In the genomic region with DNA sequence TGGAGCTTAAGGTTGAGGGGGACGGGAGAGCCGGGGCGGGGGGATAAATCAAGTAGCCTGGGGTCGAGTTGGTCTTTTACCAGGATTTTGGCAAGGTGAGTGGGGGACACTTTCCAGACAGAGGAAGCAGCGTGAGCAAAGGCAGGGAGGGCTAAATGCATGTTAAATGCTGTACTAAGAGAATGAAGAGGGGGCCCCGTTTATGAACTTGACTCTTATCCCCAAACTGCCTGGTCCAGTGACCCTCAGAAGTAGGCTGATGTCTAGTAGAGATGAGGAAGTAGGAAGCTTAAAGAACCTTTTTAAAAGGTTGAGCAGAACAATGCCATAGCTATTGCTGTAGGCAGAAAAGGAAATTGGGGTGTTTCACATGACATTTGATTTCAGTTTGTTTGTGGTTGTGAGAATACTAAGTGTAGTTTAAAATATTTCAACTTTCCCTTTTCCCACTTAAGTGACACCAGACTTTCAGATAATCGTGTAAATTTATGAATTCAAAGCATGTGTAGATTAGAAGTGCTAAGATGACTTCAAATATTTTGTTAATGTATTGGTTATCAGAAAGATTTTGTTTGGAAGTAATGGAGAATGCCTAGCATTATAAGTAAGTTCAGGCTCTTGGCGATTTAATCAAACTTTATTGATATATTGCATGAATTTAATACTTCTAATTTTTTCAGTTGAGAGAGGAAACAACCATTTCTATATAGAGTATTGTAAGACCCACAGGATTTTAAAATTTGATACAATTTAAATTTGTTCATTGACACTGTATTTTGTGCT, we compare ENCODE assay signal across 7 cellular contexts. TPM values are rescaled to one million over a fixed set of nuclear protein-coding genes. Genes with fewer than 3 reads are reported as not detected.
DNase-seq lines count a peak whose midpoint lies in the region; ATAC-seq, FAIRE-seq and TF ChIP-seq lines count a peak whose summit lies in the region.

No MANE protein-coding gene starts in this region.

- no peaks in the 10 kb centered on the region for H3K9me3 ChIP-seq in HepG2 (ENCODE audit: low read length)

- peaks cover 51% of the 10 kb centered on the region for H3K79me2 ChIP-seq in HepG2 (ENCODE audit: insufficient read depth, low read length)

- WGBS in HepG2 (ENCODE audit: low lambda C conversion rate), result 14% methylated on average over 8 of the region's 8 CpGs

- peaks cover 40% of the 10 kb centered on the region for H3K4me1 ChIP-seq in HepG2 (ENCODE audit: insufficient read depth, low read length)

- no peak for TF ChIP-seq CTCF in GM12875 (IDR thresholded peaks at IDR 0.05; ENCODE audit: borderline replicate concordance, insufficient read depth, low read depth, low read length)
- TF ChIP-seq CTCF in astrocyte of the spinal cord (IDR thresholded peaks at IDR 0.05; ENCODE audit: low read depth, low read length), result no peak
- no peak for TF ChIP-seq CTCF in HepG2 (CRISPR knock-in tag; IDR thresholded peaks at IDR 0.05)

- CTCF ChIA-PET in HepG2 (lab: Yijun Ruan, JAX; ENCODE audit: low intra/inter-chr PET ratio, low total read pairs), result no interaction called here

- TF ChIP-seq RAD21 in HepG2 (CRISPR knock-in tag; IDR thresholded peaks at IDR 0.05), result no peak

- in situ Hi-C loops in astrocyte of the spinal cord (cut with HindIII; ENCODE audit: low sequenced_read_pairs), result no loop called here
- in situ Hi-C loops in HepG2 (cut with HindIII; ENCODE audit: extremely low pct_ligation_motif_present, low pct_unique_long_range_greater_than_20kb), result no loop called here

- no peak overlapping the region for H2AFZ ChIP-seq in HepG2 (ENCODE audit: low read length)

- intact Hi-C loops in HepG2 (cut with micrococcal nuclease; ENCODE audit: unreplicated experiment), result loop anchor here (5.0 kb wide), 3 partner anchors 76 to 134 kb away; partner anchors contain the start of genes PEX13 and PUS10

- no peaks in the 10 kb centered on the region for H3K36me3 ChIP-seq in HepG2 (replicated peaks in 1 of 2; ENCODE audit: control insufficient read depth in 1 of 2, insufficient read depth in 2 of 2, low read length in 2 of 2)

- no peaks in the 10 kb centered on the region; a peak in 1 of 5 replicates for H3K27me3 ChIP-seq in HepG2 (ENCODE audit: control insufficient read depth in 1 of 2, insufficient read depth in 2 of 2, low read length in 2 of 2)

- FAIRE-seq in HepG2 (lab: Jason Lieb, UNC), result no peak

- POLR2A ChIA-PET in HepG2 (lab: Yijun Ruan, JAX), result no interaction called here

- TF ChIP-seq EP300 in HepG2 (IDR thresholded peaks at IDR 0.05; ENCODE audit: low read depth in 2 of 2, low read length in 2 of 2) (no peak), HepG2 (CRISPR knock-in tag; IDR thresholded peaks at IDR 0.05; ENCODE audit: borderline replicate concordance) (no peak)

- H3K27ac ChIP-seq in HepG2 (ENCODE audit: extremely low read length, insufficient read depth, low read length), result peak overlapping the region; percentile 93

- no peak for TF ChIP-seq POLR2A in HepG2 (IDR thresholded peaks at IDR 0.05; ENCODE audit: insufficient read depth in 1 of 2, low read depth in 2 of 2, low read length in 2 of 2)

- peak overlapping the region; percentile 88 for H3K9ac ChIP-seq in HepG2 (ENCODE audit: insufficient read depth, low read depth, low read length)

- peaks cover 5% of the 10 kb centered on the region for H4K20me1 ChIP-seq in HepG2 (ENCODE audit: insufficient read depth, low read length)

- ATAC-seq in GM21786 (IDR thresholded peaks at IDR 0.05; ENCODE audit: unreplicated experiment), result peak; percentile 34
- no peak for ATAC-seq in HepG2

- no TSS peak for BruUV-seq in HepG2 (replicated peaks; lab: Mats Ljungman, UMichigan)

- H3K4me3 ChIP-seq in GM12875 (ENCODE audit: low read depth, low read length) (peak overlapping the region; percentile 83), astrocyte of the spinal cord (ENCODE audit: low read depth, low read length) (peak overlapping the region; percentile 74), HepG2 (replicated peaks in 1 of 3; ENCODE audit: insufficient read depth in 1 of 3, low read depth in 2 of 3, low read length in 3 of 3) (peak overlapping the region; percentile 94 to 98 (median 98))

- peak overlapping the region; percentile 73 for H3K4me2 ChIP-seq in HepG2 (ENCODE audit: low read depth, low read length)

- DNase-seq in NOMO-1 treated with dmso at 0.1 percent for 144 hours (lab: John Stamatoyannopoulos, UW; ENCODE audit: unreplicated experiment) (peak; percentile 53), astrocyte of the spinal cord (ENCODE audit: low read depth, low spot score) (peak; percentile 26), HepG2 (ENCODE audit: low spot score) (no peak), superior temporal gyrus (ENCODE audit: extremely low spot score) (peak; percentile 37), middle frontal gyrus (ENCODE audit: extremely low spot score, low spot score) (no peak)

TF ChIP-seq in HepG2, 621 proteins besides CTCF, POLR2A, EP300 and RAD21 (continues in another document):
- TF ChIP-seq SAP130 (CRISPR knock-in tag; IDR thresholded peaks at IDR 0.05; ENCODE audit: low read depth), result peak; percentile 29; the same call in 1 of the 2 replicates
- peak; percentile 41; the same call in 1 of the 2 replicates for TF ChIP-seq ELF3 (CRISPR knock-in tag; IDR thresholded peaks at IDR 0.05)
- TF ChIP-seq AGO1 (IDR thresholded peaks at IDR 0.05; ENCODE audit: low read depth, low read length, poor library complexity, severe bottlenecking), result no peak
- TF ChIP-seq TBX2 (CRISPR knock-in tag; IDR thresholded peaks at IDR 0.05; ENCODE audit: borderline replicate concordance), result no peak
- no peak for TF ChIP-seq HIC2 (CRISPR knock-in tag; IDR thresholded peaks at IDR 0.05; ENCODE audit: low read depth)
- TF ChIP-seq, protein P1, sequence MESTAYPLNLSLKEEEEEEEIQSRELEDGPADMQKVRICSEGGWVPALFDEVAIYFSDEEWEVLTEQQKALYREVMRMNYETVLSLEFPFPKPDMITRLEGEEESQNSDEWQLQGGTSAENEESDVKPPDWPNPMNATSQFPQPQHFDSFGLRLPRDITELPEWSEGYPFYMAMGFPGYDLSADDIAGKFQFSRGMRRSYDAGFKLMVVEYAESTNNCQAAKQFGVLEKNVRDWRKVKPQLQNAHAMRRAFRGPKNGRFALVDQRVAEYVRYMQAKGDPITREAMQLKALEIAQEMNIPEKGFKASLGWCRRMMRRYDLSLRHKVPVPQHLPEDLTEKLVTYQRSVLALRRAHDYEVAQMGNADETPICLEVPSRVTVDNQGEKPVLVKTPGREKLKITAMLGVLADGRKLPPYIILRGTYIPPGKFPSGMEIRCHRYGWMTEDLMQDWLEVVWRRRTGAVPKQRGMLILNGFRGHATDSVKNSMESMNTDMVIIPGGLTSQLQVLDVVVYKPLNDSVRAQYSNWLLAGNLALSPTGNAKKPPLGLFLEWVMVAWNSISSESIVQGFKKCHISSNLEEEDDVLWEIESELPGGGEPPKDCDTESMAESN (CRISPR knock-in tag; conservative IDR thresholded peaks at IDR 0.05), result 0 out of 2 replicates have a peak, but pooled peaks have one; percentile 19

RNA-seq across cellular contexts. Expression of gene REL, which starts 1.8 kb away (rescaled TPM):
- 7.0 and 9.7 TPM in 2 replicates for total RNA-seq in HepG2 (2016; rRNA removed; fragmentation: Illumina TruSeq; extraction: Trizol)
- 4.0 and 4.1 TPM in 2 replicates for total RNA-seq in HepG2 (2016; cell fraction: cytosol; rRNA removed; fragmentation: Illumina TruSeq; extraction: Trizol; ENCODE audit: low read depth)
- 6.0 and 9.9 TPM in 2 replicates for total RNA-seq in HepG2 (2016; cell fraction: insoluble cytoplasmic fraction; rRNA removed; fragmentation: Illumina TruSeq; extraction: Trizol)
- total RNA-seq in HepG2 (2016; cell fraction: membrane; rRNA removed; fragmentation: Illumina TruSeq; extraction: Trizol), result 4.8 and 5.3 TPM in 2 replicates
- total RNA-seq in HepG2 (2016; cell fraction: nucleus; rRNA removed; fragmentation: Illumina TruSeq; extraction: Trizol), result 10.1 and 10.2 TPM in 2 replicates
- polyA plus RNA-seq in HepG2 (2011; rRNA removed), result 3.0 and 3.7 TPM in 2 replicates
- 1.8 and 2.5 TPM in 2 replicates for polyA plus RNA-seq in HepG2 (2011; cell fraction: cytosol; rRNA removed)
- polyA plus RNA-seq in HepG2 (2011; cell fraction: nucleus; rRNA removed), result 2.2 and 3.7 TPM in 2 replicates
- 3.0 and 4.4 TPM in 2 replicates for polyA plus RNA-seq in HepG2 (2012)
- polyA plus RNA-seq in HepG2 (2016; cell fraction: cytosol; fragmentation: Illumina TruSeq; extraction: Trizol; ENCODE audit: low read depth), result 0.14 and 0.18 TPM in 2 replicates
- polyA plus RNA-seq in HepG2 (2016; cell fraction: insoluble cytoplasmic fraction; fragmentation: Illumina TruSeq; extraction: Trizol; ENCODE audit: low read depth), result 3.3 and 4.0 TPM in 2 replicates
- 0.37 and 0.39 TPM in 2 replicates for polyA plus RNA-seq in HepG2 (2016; cell fraction: membrane; fragmentation: Illumina TruSeq; extraction: Trizol; ENCODE audit: low read depth)
- 4.8 and 5.2 TPM in 2 replicates for polyA plus RNA-seq in HepG2 (2016; cell fraction: nucleus; fragmentation: Illumina TruSeq; extraction: Trizol; ENCODE audit: insufficient read depth, low read depth)
- polyA minus RNA-seq in HepG2 (2011; rRNA and poly(A)+ RNA removed; ENCODE audit: low replicate concordance), result 5.6 and 13.3 TPM in 2 replicates
- polyA minus RNA-seq in HepG2 (2011; cell fraction: cytosol; rRNA and poly(A)+ RNA removed), result 5.3 and 6.4 TPM in 2 replicates
- polyA minus RNA-seq in HepG2 (2011; cell fraction: nucleus; rRNA and poly(A)+ RNA removed), result 15.6 and 15.7 TPM in 2 replicates

Comparison
In these comparisons a context has a peak if more than half of its experiments do, and no peak if none do; other contexts are left out.
1. DNase-seq: peak in NOMO-1 treated with dmso at 0.1 percent for 144 hours (single experiment), astrocyte of the spinal cord (single experiment) and superior temporal gyrus (single experiment); none in HepG2 (single experiment) and middle frontal gyrus (single experiment).
2. Peak in every context shown above with its lines, with median percentiles within 50 percentile points of each other: H3K4me3 ChIP-seq.